24 cellular contexts compared by ENCODE assay signal in the genomic region with DNA sequence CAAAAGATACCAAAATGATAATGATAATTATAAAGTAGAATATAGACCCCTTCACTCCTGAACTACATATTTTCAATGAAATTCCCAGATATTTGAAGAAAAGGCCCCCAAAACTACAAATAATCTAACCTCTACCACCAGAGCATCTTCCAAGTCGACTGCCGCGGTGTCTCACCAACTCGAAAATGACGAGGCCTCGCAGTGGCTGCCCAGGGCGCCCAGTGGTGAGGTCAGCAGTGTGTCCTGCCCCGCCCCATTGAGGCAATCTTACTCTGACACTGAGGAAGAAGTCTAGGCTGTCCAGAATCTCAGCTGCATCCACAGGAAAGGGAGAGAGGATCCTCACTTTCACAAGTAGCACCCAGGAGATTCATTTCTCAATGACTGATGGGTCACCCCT. TPM values are rescaled to one million over a fixed set of nuclear protein-coding genes. Genes with fewer than 3 reads are reported as not detected.
DNase-seq lines count a peak whose midpoint lies in the region; ATAC-seq, FAIRE-seq and TF ChIP-seq lines count a peak whose summit lies in the region.
"Had no signal": no experiment of that assay in that cellular context is flagged by ENCODE, and none has a peak within 500 bp of the region (broad histone marks: within the 10 kb centered on the region; RNA-seq: fewer than 3 reads in every experiment).

No MANE protein-coding gene starts in this region.

- no peak for TF ChIP-seq EP300 in GM12878 (IDR thresholded peaks at IDR 0.05; ENCODE audit: borderline replicate concordance in 1 of 2, control insufficient read depth in 1 of 2, low read depth in 2 of 2, low read length in 2 of 2)

- H3K4me1 ChIP-seq in GM12878 (ENCODE audit: control insufficient read depth, insufficient read depth, low read length), result peaks cover 11% of the 10 kb centered on the region
- peaks cover 0 to 52% of the 10 kb centered on the region in 2 donors for H3K4me1 ChIP-seq in muscle layer of duodenum (ENCODE audit: control insufficient read depth in 1 of 2, insufficient read depth in 2 of 2, low read length in 2 of 2)
- H3K4me1 ChIP-seq in heart left ventricle, result peaks cover 0 to 76% (median 22%) of the 10 kb centered on the region in 12 donors
- H3K4me1 ChIP-seq: Caco-2 had no signal

- POLR2A ChIA-PET in activated naive CD8-positive, alpha-beta T cell treated with anti-CD3 and anti-CD28 coated beads, Interleukin-2, amount 10 ng/mL, durations not matched to agents 7 days and 5 days (lab: Charles Lee), result no interaction called here
- POLR2A ChIA-PET in GM12878 (lab: Charles Lee), result interaction anchor here (7.9 kb wide), 1 partner anchor 6 kb away, joined by 92 read pairs; no protein-coding TSS in a partner anchor

- H3K4me3 ChIP-seq in GM12878, result peak overlapping the region; percentile 90
- H3K4me3 ChIP-seq in muscle layer of duodenum (ENCODE audit: low read depth in 1 of 2, low read length in 2 of 2), result peak overlapping the region; percentile 0 to 37
- no peak overlapping the region for H3K4me3 ChIP-seq in heart left ventricle
- H3K4me3 ChIP-seq: left lung, SJSA1 had no signal

- TF ChIP-seq CTCF in GM12878 (IDR thresholded peaks at IDR 0.05 in 2 of 3, conservative IDR thresholded peaks at IDR 0.05 in 1 of 3; ENCODE audit: control insufficient read depth in 2 of 3, extremely low read depth in 1 of 3, insufficient read depth in 1 of 3, low read depth in 3 of 3, low read length in 3 of 3) (no peak), heart left ventricle (IDR thresholded peaks at IDR 0.05) (no peak)

- in situ Hi-C loops in GM12878 (cut with MboI), result loop anchor here (10.0 kb wide), 1 partner anchor 718 kb away; no protein-coding TSS in a partner anchor

- no peak overlapping the region for H3K27ac ChIP-seq in GM12878 (ENCODE audit: control insufficient read depth, insufficient read depth)
- no peak overlapping the region for H3K27ac ChIP-seq in muscle layer of duodenum (ENCODE audit: low read length)
- H3K27ac ChIP-seq in substantia nigra (ENCODE audit: low read depth, low read length, poor library complexity, severe bottlenecking), result no peak overlapping the region
- peak overlapping the region in 1 of 12 donors; percentile 73 for H3K27ac ChIP-seq in heart left ventricle
- H3K27ac ChIP-seq: left lung, pancreas, SJSA1 had no signal

- peaks cover 63% of the 10 kb centered on the region for H3K36me3 Mint-ChIP-seq in activated naive CD8-positive, alpha-beta T cell treated with anti-CD3 and anti-CD28 coated beads, Interleukin-2, amount 10 ng/mL, durations not matched to agents 7 days and 5 days
- peaks cover 54% of the 10 kb centered on the region for H3K36me3 Mint-ChIP-seq in activated naive CD8-positive, alpha-beta T cell treated with anti-CD3 and anti-CD28 coated beads, Interleukin-2, amount 50 U/mL, for 24 hours (ENCODE audit: low read depth)

- FAIRE-seq in GM12878 (lab: Jason Lieb, UNC), result no peak
- FAIRE-seq: GM12892, pancreas had no signal

- peaks cover 100% of the 10 kb centered on the region for H3K79me2 ChIP-seq in GM12878 (ENCODE audit: control insufficient read depth, insufficient read depth, low read length)

- H3K27me3 Mint-ChIP-seq in activated naive CD8-positive, alpha-beta T cell treated with anti-CD3 and anti-CD28 coated beads, Interleukin-2, amount 10 ng/mL, durations not matched to agents 7 days and 5 days, result no peaks in the 10 kb centered on the region
- H3K27me3 Mint-ChIP-seq in activated naive CD8-positive, alpha-beta T cell treated with anti-CD3 and anti-CD28 coated beads, Interleukin-2, amount 50 U/mL, for 24 hours, result no peaks in the 10 kb centered on the region
- H3K27me3 Mint-ChIP-seq: activated CD4-positive, alpha-beta T cell treated with anti-CD3 and anti-CD28 coated beads, Interleukin-2, amount 10 ng/mL, durations not matched to agents 7 days and 5 days had no signal

- no peak overlapping the region; the same call in 1 of the 2 replicates for H3K9ac ChIP-seq in GM12878 (ENCODE audit: control insufficient read depth, insufficient read depth, low read length)

- RAD21 ChIA-PET in GM12878 (lab: Charles Lee; ENCODE audit: unreplicated experiment), result interaction anchor here (1.1 to 8.9 kb wide), 4 partner anchors 11 to 77 kb away, joined by 3 to 235 read pairs (median 6); no protein-coding TSS in a partner anchor

- peak overlapping the region; percentile 35 for H3K4me3 Mint-ChIP-seq in activated naive CD8-positive, alpha-beta T cell treated with anti-CD3 and anti-CD28 coated beads, Interleukin-2, amount 10 ng/mL, durations not matched to agents 7 days and 5 days
- H3K4me3 Mint-ChIP-seq in activated naive CD8-positive, alpha-beta T cell treated with anti-CD3 and anti-CD28 coated beads, Interleukin-2, amount 50 U/mL, for 24 hours, result no peak overlapping the region
- H3K4me3 Mint-ChIP-seq: activated CD4-positive, alpha-beta T cell treated with anti-CD3 and anti-CD28 coated beads, Interleukin-2, amount 10 ng/mL, durations not matched to agents 7 days and 5 days had no signal

- no TSS peak for BruUV-seq in GM12878 (replicated peaks; lab: Mats Ljungman, UMichigan)

- H3K4me2 ChIP-seq in GM12878 (ENCODE audit: control insufficient read depth, insufficient read depth), result peak overlapping the region; percentile 67

- TF ChIP-seq RAD21 in GM12878 (IDR thresholded peaks at IDR 0.05; ENCODE audit: insufficient read depth, low read depth, low read length), result no peak

- H4K20me1 ChIP-seq in GM12878 (ENCODE audit: control insufficient read depth, insufficient read depth), result no peaks in the 10 kb centered on the region

- CTCF ChIA-PET in GM12878 (lab: Yijun Ruan, JAX), result interaction anchor here (1.7 kb wide), 1 partner anchor 273 kb away, joined by 4 read pairs; no protein-coding TSS in a partner anchor

- no peak overlapping the region for H3K27ac Mint-ChIP-seq in activated naive CD8-positive, alpha-beta T cell treated with anti-CD3 and anti-CD28 coated beads, Interleukin-2, amount 10 ng/mL, durations not matched to agents 7 days and 5 days
- no peak overlapping the region for H3K27ac Mint-ChIP-seq in activated naive CD8-positive, alpha-beta T cell treated with anti-CD3 and anti-CD28 coated beads, Interleukin-2, amount 50 U/mL, for 24 hours
- H3K27ac Mint-ChIP-seq: activated CD4-positive, alpha-beta T cell treated with anti-CD3 and anti-CD28 coated beads, Interleukin-2, amount 10 ng/mL, durations not matched to agents 7 days and 5 days; nephron; T-helper 1 cell treated with Interleukin-12 subunit alpha and Interleukin-12 subunit beta and Interleukin-4 antibody, amounts not matched to agents 30 μg/mL and 1 μg/mL, for 36 hours had no signal

- no peak for ATAC-seq in activated naive CD8-positive, alpha-beta T cell treated with anti-CD3 and anti-CD28 coated beads, Interleukin-2, amount 10 ng/mL, durations not matched to agents 7 days and 5 days (ENCODE audit: low read depth)
- ATAC-seq in activated naive CD8-positive, alpha-beta T cell treated with anti-CD3 and anti-CD28 coated beads, Interleukin-2, amount 50 U/mL, for 24 hours, result no peak
- peak; percentile 47 for ATAC-seq in GM12878
- ATAC-seq in heart left ventricle, result no peak
- ATAC-seq: left lung, pancreas, sciatic nerve had no signal

- 96% methylated on average over 8 of the region's 8 CpGs for WGBS in GM12878 (ENCODE audit: insufficient coverage, insufficient replicate concordance, low lambda C conversion rate, missing lambda C conversion rate)
- 91 to 98% (median 97%) methylated on average over 8 of the region's 8 CpGs for WGBS in heart left ventricle, 4 donors

- H2AFZ ChIP-seq in GM12878 (ENCODE audit: control insufficient read depth, low read depth, low read length), result no peak overlapping the region

- 0 out of 2 replicates have a peak, but pooled peaks have one; percentile 25 for TF ChIP-seq POLR2A in GM12878 (IDR thresholded peaks at IDR 0.05; ENCODE audit: low read depth, low read length)
- no peak for TF ChIP-seq POLR2A in heart left ventricle (IDR thresholded peaks at IDR 0.05)

- H3K4me1 Mint-ChIP-seq in activated naive CD8-positive, alpha-beta T cell treated with anti-CD3 and anti-CD28 coated beads, Interleukin-2, amount 10 ng/mL, durations not matched to agents 7 days and 5 days, result peaks cover 60% of the 10 kb centered on the region
- peaks cover 23% of the 10 kb centered on the region for H3K4me1 Mint-ChIP-seq in activated naive CD8-positive, alpha-beta T cell treated with anti-CD3 and anti-CD28 coated beads, Interleukin-2, amount 50 U/mL, for 24 hours
- H3K4me1 Mint-ChIP-seq: nephron had no signal

- H3K9me3 ChIP-seq in GM12878 (replicated peaks; ENCODE audit: control insufficient read depth, insufficient read depth, low read length), result no peaks in the 10 kb centered on the region
- H3K9me3 ChIP-seq in muscle layer of duodenum (ENCODE audit: control insufficient read depth in 1 of 2, low read length in 2 of 2), result no peaks in the 10 kb centered on the region
- no peaks in the 10 kb centered on the region for H3K9me3 ChIP-seq in heart left ventricle
- H3K9me3 ChIP-seq: Caco-2, left lung, pancreas, SJSA1 had no signal

- intact Hi-C loops in GM12878 (cut with micrococcal nuclease; ENCODE audit: unreplicated experiment) (loop anchor here (2.0 kb wide), 2 partner anchors 258 to 430 kb away; no protein-coding TSS in a partner anchor), heart left ventricle (cut with DNase I) (loop anchor here in 1 of 10 donors (10.0 kb wide), 1 partner anchor 718 kb away; no protein-coding TSS in a partner anchor)

- H3K27me3 ChIP-seq in GM12878 (replicated peaks in 1 of 2; ENCODE audit: control insufficient read depth in 2 of 2, insufficient read depth in 2 of 2, low read length in 1 of 2) (no peaks in the 10 kb centered on the region), muscle layer of duodenum (ENCODE audit: low read depth, low read length) (no peaks in the 10 kb centered on the region), heart left ventricle (no peaks in the 10 kb centered on the region)
- H3K27me3 ChIP-seq: left lung, pancreas, SJSA1 had no signal

- peaks cover 1% of the 10 kb centered on the region for H3K9me3 Mint-ChIP-seq in activated naive CD8-positive, alpha-beta T cell treated with anti-CD3 and anti-CD28 coated beads, Interleukin-2, amount 10 ng/mL, durations not matched to agents 7 days and 5 days
- H3K9me3 Mint-ChIP-seq in activated naive CD8-positive, alpha-beta T cell treated with anti-CD3 and anti-CD28 coated beads, Interleukin-2, amount 50 U/mL, for 24 hours, result no peaks in the 10 kb centered on the region
- H3K9me3 Mint-ChIP-seq: nephron; T-helper 1 cell treated with Interleukin-12 subunit alpha and Interleukin-12 subunit beta and Interleukin-4 antibody, amounts not matched to agents 30 μg/mL and 1 μg/mL, for 36 hours had no signal

- no peak for DNase-seq in activated naive CD8-positive, alpha-beta T cell treated with anti-CD3 and anti-CD28 coated beads, Interleukin-2, amount 10 ng/mL, durations not matched to agents 7 days and 5 days
- DNase-seq in activated naive CD8-positive, alpha-beta T cell treated with anti-CD3 and anti-CD28 coated beads, Interleukin-2, amount 50 U/mL, for 24 hours, result no peak
- no peak for DNase-seq in GM12878 (ENCODE audit: low read depth, low spot score)
- peak in 25 of 49 donors; percentile 6 to 77 (median 37) for DNase-seq in substantia nigra (lab: John Stamatoyannopoulos, UW)
- DNase-seq in NCI-H1105 treated with DMSO at 0.1 percent for 48 hours (lab: John Stamatoyannopoulos, UW), result no peak
- DNase-seq in activated CD8-positive, alpha-beta memory T cell treated with anti-CD3 and anti-CD28 coated beads for 24 hours, result no peak
- DNase-seq in heart left ventricle, result no peak
- DNase-seq: activated CD4-positive, alpha-beta T cell treated with anti-CD3 and anti-CD28 coated beads, Interleukin-2, amount 10 ng/mL, durations not matched to agents 7 days and 5 days; activated naive CD4-positive, alpha-beta T cell treated with anti-CD3 and anti-CD28 coated beads, Interleukin-2, amount 50 U/mL, for 16 hours; Caco-2; DND-41; foreskin fibroblast; HCEC 1CT; NCI-H1092 treated with DMSO at 0.1 percent for 48 hours; NCI-H2029; NCI-H69 had no signal

- SMC1A ChIA-PET in GM12878 (lab: Charles Lee; ENCODE audit: uncharacterized antibody, unreplicated experiment), result interaction anchor here (10.2 to 11.1 kb wide), 4 partner anchors 10 to 41 kb away, joined by 188 to 211 read pairs (median 200); no protein-coding TSS in a partner anchor

- peaks cover 0 to 5% of the 10 kb centered on the region in 2 experiments for H3K36me3 ChIP-seq in GM12878 (ENCODE audit: control insufficient read depth in 2 of 2, insufficient read depth in 2 of 2, low read length in 1 of 2)
- H3K36me3 ChIP-seq in muscle layer of duodenum (ENCODE audit: control insufficient read depth in 1 of 2, insufficient read depth in 2 of 2, low read length in 2 of 2), result peaks cover 0 to 7% of the 10 kb centered on the region in 2 donors
- peaks cover 0 to 22% (median 0%) of the 10 kb centered on the region in 9 donors for H3K36me3 ChIP-seq in heart left ventricle

RNA-seq across cellular contexts. Expression of a gene that starts 5.2 kb away (rescaled TPM):
- total RNA-seq in activated naive CD8-positive, alpha-beta T cell treated with anti-CD3 and anti-CD28 coated beads, Interleukin-2, amount 10 ng/mL, durations not matched to agents 7 days and 5 days, result 10 to 100 TPM; 14.8 to 15.7 TPM
- total RNA-seq in GM12878 (2013; cell fraction: nucleolus; rRNA removed), result 55.2 and 55.7 TPM in 2 replicates
- 37.7 and 38.4 TPM in 2 replicates for total RNA-seq in GM12878 (2014; rRNA removed)
- 33.3 and 34.9 TPM in 2 replicates for total RNA-seq in GM12878 (2014; rRNA removed; fragmentation: Illumina TruSeq; extraction: Trizol)
- total RNA-seq in GM12878 (2021), result 27.6 and 27.7 TPM in 2 replicates
- polyA plus RNA-seq in GM12878 (2011; ENCODE audit: low read depth), result 12.1 TPM
- polyA plus RNA-seq in GM12878 (2011; rRNA removed), result 32.3 and 36.7 TPM in 2 replicates
- 54.2 and 57.2 TPM in 2 replicates for polyA plus RNA-seq in GM12878 (2011; cell fraction: cytosol; rRNA removed)
- polyA plus RNA-seq in GM12878 (2011; cell fraction: nucleus; rRNA removed), result 39.7 and 50.3 TPM in 2 replicates
- 17.1 and 20.4 TPM in 2 replicates for polyA plus RNA-seq in GM12878 (2012)
- polyA plus RNA-seq in GM12878 (2014; fragmentation: Illumina TruSeq; extraction: Trizol), result 26.9 and 27.4 TPM in 2 replicates
- 10 to 100 TPM; 20.3 to 32.1 TPM for polyA plus RNA-seq in GM12878 (2014; fragmentation: Nextera tagmentation; extraction: Ambion mirVana)
- polyA plus RNA-seq in GM12878 (2014; rRNA removed), result 22.9 and 27.3 TPM in 2 replicates
- polyA plus RNA-seq in GM12878 (2016; fragmentation: Nextera tagmentation; extraction: Ambion mirVana), result 10 to 100 TPM; 27.7 to 28.0 TPM
- polyA minus RNA-seq in GM12878 (2011; rRNA and poly(A)+ RNA removed), result 84.4 and 93.6 TPM in 2 replicates
- polyA minus RNA-seq in GM12878 (2011; cell fraction: cytosol; rRNA and poly(A)+ RNA removed), result 18.3 and 20.3 TPM in 2 replicates
- polyA minus RNA-seq in GM12878 (2011; cell fraction: nucleus; rRNA and poly(A)+ RNA removed), result 60.7 and 101 TPM in 2 replicates
- 1 to 10 TPM; 2.8 to 7.1 (median 4.4) TPM for total RNA-seq in heart left ventricle
- polyA plus RNA-seq in heart left ventricle, result 1 to 10 TPM; 2.2 to 2.7 TPM

Comparison
In these comparisons a context has a peak if more than half of its experiments do, and no peak if none do; other contexts are left out.
1. DNase-seq: peak in substantia nigra (25 of 49); none in activated naive CD8-positive, alpha-beta T cell treated with anti-CD3 and anti-CD28 coated beads, Interleukin-2, amount 10 ng/mL, durations not matched to agents 7 days and 5 days (single experiment), activated naive CD8-positive, alpha-beta T cell treated with anti-CD3 and anti-CD28 coated beads, Interleukin-2, amount 50 U/mL, for 24 hours (single experiment), GM12878 (single experiment), NCI-H1105 treated with DMSO at 0.1 percent for 48 hours (single experiment), activated CD8-positive, alpha-beta memory T cell treated with anti-CD3 and anti-CD28 coated beads for 24 hours (single experiment) and heart left ventricle (0 of 5).
2. H3K4me3 ChIP-seq: peak in GM12878 (single experiment) and muscle layer of duodenum (2 of 2); none in heart left ventricle (0 of 12).